In genomic region chr15:45863881-45864580, GRCh38 we compare ENCODE assay signal across 23 cellular contexts.
A peak's percentile ranks its signal among the peaks of the same experiment; 100 is the strongest.
DNase-seq lines count a peak whose midpoint lies in the region; ATAC-seq and TF ChIP-seq lines count a peak whose summit lies in the region.
"Had no signal": no experiment of that assay in that cellular context is flagged by ENCODE, and none has a peak within 500 bp of the region (broad histone marks: within the 10 kb centered on the region; RNA-seq: fewer than 3 reads in every experiment).

No MANE protein-coding gene starts in this region.

- no peak for TF ChIP-seq CTCF in mucosa of descending colon (IDR thresholded peaks at IDR 0.05)

- no peaks in the 10 kb centered on the region for H3K36me3 ChIP-seq in SJCRH30
- H3K36me3 ChIP-seq in mucosa of descending colon (ENCODE audit: low read depth), result no peaks in the 10 kb centered on the region
- H3K36me3 ChIP-seq: BLaER1 treated with 17β-estradiol and CSF1 and Interleukin-3, amounts not matched to agents 10 nM and 100 nM; cardiac muscle cell; heart left ventricle; uterus had no signal

- peak; percentile 47 for ATAC-seq in HG02623 (IDR thresholded peaks at IDR 0.05; ENCODE audit: unreplicated experiment)
- ATAC-seq in mucosa of descending colon, result peak; percentile 78
- ATAC-seq in GM18502 (IDR thresholded peaks at IDR 0.05; ENCODE audit: poor library complexity, unreplicated experiment), result no peak
- ATAC-seq: heart left ventricle, left ventricle myocardium superior, Right ventricle myocardium inferior had no signal

- DNase-seq in DMS53 (lab: John Stamatoyannopoulos, UW) (peak; percentile 90), SJCRH30 (peak; percentile 85 to 90), mucosa of descending colon (no peak), COLO668 (lab: John Stamatoyannopoulos, UW; ENCODE audit: unreplicated experiment) (no peak)
- no peak for DNase-seq in stimulated activated CD4-positive, alpha-beta T cell treated with anti-CD3 and anti-CD28 coated beads, Interleukin-4, amount 100 ng/mL, for 1 hour
- no peak for DNase-seq in activated CD4-positive, alpha-beta T cell treated with anti-CD3 and anti-CD28 coated beads for 1 hour
- DNase-seq: ACHN; activated CD8-positive, alpha-beta memory T cell treated with anti-CD3 and anti-CD28 coated beads for 24 hours; activated T-cell treated with anti-CD3 and anti-CD28 coated beads, Interleukin-2, amount 50 U/mL, for 24 hours; GF-D8; heart left ventricle; left ventricle myocardium superior; NCI-H1436; NCI-H524; posterior cingulate gyrus; substantia nigra; T-helper 1 cell; uterus had no signal

- no peaks in the 10 kb centered on the region for H3K27me3 ChIP-seq in SJCRH30
- H3K27me3 ChIP-seq: cardiac muscle cell, heart left ventricle, uterus had no signal

- H3K4me3 ChIP-seq in SJCRH30 (no peak overlapping the region), mucosa of descending colon (no peak overlapping the region)
- H3K4me3 ChIP-seq: BLaER1 treated with 17β-estradiol and CSF1 and Interleukin-3, amounts not matched to agents 10 nM and 100 nM; cardiac muscle cell; heart left ventricle; uterus had no signal

- peak overlapping the region; percentile 20; the same call in 1 of the 2 replicates for H3K27ac ChIP-seq in SJCRH30
- H3K27ac ChIP-seq: BLaER1 treated with 17β-estradiol and CSF1 and Interleukin-3, amounts not matched to agents 10 nM and 100 nM; cardiac muscle cell; heart left ventricle; uterus had no signal

- H3K4me1 ChIP-seq in SJCRH30, result peaks cover 46% of the 10 kb centered on the region
- no peaks in the 10 kb centered on the region for H3K4me1 ChIP-seq in mucosa of descending colon (ENCODE audit: low read depth)
- H3K4me1 ChIP-seq: uterus had no signal

- intact Hi-C loops in mucosa of descending colon (cut with DNase I, micrococcal nuclease), result no loop called here

- no peaks in the 10 kb centered on the region; the same call in 1 of the 2 replicates for H3K9me3 ChIP-seq in SJCRH30 (replicated peaks)
- H3K9me3 ChIP-seq in mucosa of descending colon, result no peaks in the 10 kb centered on the region
- H3K9me3 ChIP-seq: heart left ventricle, uterus had no signal

Comparison
In these comparisons a context has a peak if more than half of its experiments do, and no peak if none do; other contexts are left out.
1. DNase-seq: peak in DMS53 (single experiment) and SJCRH30 (2 of 2); none in mucosa of descending colon (0 of 3), stimulated activated CD4-positive, alpha-beta T cell treated with anti-CD3 and anti-CD28 coated beads, Interleukin-4, amount 100 ng/mL, for 1 hour (single experiment), COLO668 (single experiment) and activated CD4-positive, alpha-beta T cell treated with anti-CD3 and anti-CD28 coated beads for 1 hour (single experiment).